In genomic region chr3:73791356-73791755, GRCh38 we compare ENCODE assay signal across 31 cellular contexts.
"Had no signal": no experiment of that assay in that cellular context is flagged by ENCODE, and none has a peak within 500 bp of the region (broad histone marks: within the 10 kb centered on the region; RNA-seq: fewer than 3 reads in every experiment).

No MANE protein-coding gene starts in this region.

- DNase-seq: activated CD4-positive, alpha-beta memory T cell treated with anti-CD3 and anti-CD28 coated beads, Interleukin-2, amount 10 ng/mL, durations not matched to agents 7 days and 5 days; activated CD4-positive, alpha-beta T cell treated with anti-CD3 and anti-CD28 coated beads for 1 hour; activated CD4-positive, alpha-beta T cell treated with anti-CD3 and anti-CD28 coated beads for 4 hours; activated CD4-positive, alpha-beta T cell treated with anti-CD3 and anti-CD28 coated beads, Interleukin-2, amount 10 ng/mL, durations not matched to agents 7 days and 5 days; activated CD4-positive, alpha-beta T cell treated with anti-CD3 and anti-CD28 coated beads, Interleukin-2, amount 50 U/mL, for 4 hours; activated CD8-positive, alpha-beta memory T cell treated with anti-CD3 and anti-CD28 coated beads, Interleukin-2, amount 50 U/mL, for 48 hours; activated gamma-delta T cell treated with Interleukin-2 at 50 U/mL for 16 hours; activated naive CD4-positive, alpha-beta T cell treated with anti-CD3 and anti-CD28 coated beads, Interleukin-2, amount 50 U/mL, for 16 hours; activated naive CD4-positive, alpha-beta T cell treated with Interleukin-2 at 50 U/mL for 16 hours; activated T-cell treated with anti-CD3 and anti-CD28 coated beads for 4 hours; activated T-cell treated with anti-CD3 and anti-CD28 coated beads, Interleukin-2, amount 50 U/mL, for 24 hours; activated T-cell treated with anti-CD3 and anti-CD28 coated beads, Interleukin-2, amount 50 U/mL, for 72 hours; amygdala; aorta; body of pancreas; caudate nucleus; cortex of kidney; dermis blood vessel endothelial cell; effector CD8-positive, alpha-beta T cell; esophagus squamous epithelium; foreskin keratinocyte; heart right ventricle; T-helper 2 cell had no signal

- H3K27me3 ChIP-seq: body of pancreas, esophagus squamous epithelium, foreskin keratinocyte, gastroesophageal sphincter, heart right ventricle had no signal

- H3K4me3 ChIP-seq: body of pancreas, esophagus squamous epithelium, gastroesophageal sphincter, heart right ventricle had no signal

- H3K4me1 ChIP-seq: foreskin keratinocyte had no signal

- H3K9me3 ChIP-seq: body of pancreas, esophagus squamous epithelium, gastroesophageal sphincter, heart right ventricle had no signal

- FAIRE-seq: colon, endometrium, endothelial cell of umbilical vein, TTC549 had no signal

- H3K36me3 ChIP-seq: esophagus squamous epithelium, gastroesophageal sphincter, heart right ventricle had no signal

- ATAC-seq: activated T-cell treated with anti-CD3 and anti-CD28 coated beads, Interleukin-2, amount 50 U/mL, for 72 hours; body of pancreas; foreskin keratinocyte; gastroesophageal sphincter; heart right ventricle; WTC11 had no signal

- H3K27ac ChIP-seq: body of pancreas, epithelial cell of prostate, esophagus squamous epithelium, foreskin keratinocyte, gastroesophageal sphincter, heart right ventricle, VCaP had no signal
